ENCODE assay signal across 20 cellular contexts in genomic region chr2:229335877-229336346, GRCh38.
DNase-seq lines count a peak whose midpoint lies in the region; ATAC-seq, FAIRE-seq and TF ChIP-seq lines count a peak whose summit lies in the region.
"Had no signal": no experiment of that assay in that cellular context is flagged by ENCODE, and none has a peak within 500 bp of the region (broad histone marks: within the 10 kb centered on the region; RNA-seq: fewer than 3 reads in every experiment).

No MANE protein-coding gene starts in this region.

- DNase-seq in left ventricle myocardium superior (peak; percentile 32), left cardiac atrium (no peak), hepatic stellate cell (ENCODE audit: low spot score) (peak; percentile 17), urothelium cell line (ENCODE audit: low spot score) (no peak), OCI-M1 (lab: John Stamatoyannopoulos, UW) (no peak), GM10266 (ENCODE audit: extremely low spot score) (no peak), progenitor cell of endocrine pancreas (ENCODE audit: low spot score, unreplicated experiment) (no peak)
- DNase-seq: ACHN; activated CD4-positive, alpha-beta T cell treated with anti-CD3 and anti-CD28 coated beads, Interleukin-2, amount 10 ng/mL, durations not matched to agents 7 days and 5 days; activated gamma-delta T cell treated with Interleukin-2 at 50 U/mL for 16 hours; CD8-positive, alpha-beta T cell; DMS79 treated with DMSO at 0.1 percent for 48 hours; effector memory CD8-positive, alpha-beta T cell; GM23248; NCI-H187 treated with DMSO at 0.1 percent for 48 hours; NCI-H524 treated with DMSO at 0.1 percent for 48 hours; stimulated activated CD4-positive, alpha-beta T cell treated with anti-CD3 and anti-CD28 coated beads, Interleukin-2, amount 100 ng/mL, for 24 hours; stimulated activated naive CD8-positive, alpha-beta T cell treated with anti-CD3 and anti-CD28 coated beads, Interleukin-15, amount 100 ng/mL, for 72 hours had no signal

- no peaks in the 10 kb centered on the region for H3K4me1 Mint-ChIP-seq in progenitor cell of endocrine pancreas (ENCODE audit: low read depth)
- H3K4me1 Mint-ChIP-seq: activated CD4-positive, alpha-beta T cell treated with anti-CD3 and anti-CD28 coated beads, Interleukin-2, amount 10 ng/mL, durations not matched to agents 7 days and 5 days; stimulated activated naive CD8-positive, alpha-beta T cell treated with anti-CD3 and anti-CD28 coated beads, Interleukin-15, amount 100 ng/mL, for 72 hours had no signal

- TF ChIP-seq CTCF in VCaP (conservative IDR thresholded peaks at IDR 0.05), result no peak
- no peak for TF ChIP-seq CTCF in GM10266 (IDR thresholded peaks at IDR 0.05; ENCODE audit: control insufficient read depth, insufficient read depth, low read depth, missing control alignments)
- TF ChIP-seq CTCF in progenitor cell of endocrine pancreas (IDR thresholded peaks at IDR 0.05; ENCODE audit: unreplicated experiment), result no peak

- peak overlapping the region; percentile 23 for H3K27ac ChIP-seq in VCaP
- H3K27ac ChIP-seq: GM23248 had no signal

- ATAC-seq in left ventricle myocardium superior (peak; percentile 59), left cardiac atrium (no peak)
- ATAC-seq: CD8-positive, alpha-beta T cell; effector memory CD8-positive, alpha-beta T cell; stimulated activated naive CD8-positive, alpha-beta T cell treated with anti-CD3 and anti-CD28 coated beads, Interleukin-15, amount 100 ng/mL, for 72 hours had no signal

- intact Hi-C loops in left ventricle myocardium superior (cut with micrococcal nuclease) (no loop called here), left cardiac atrium (cut with DNase I) (no loop called here)

- H3K27me3 Mint-ChIP-seq in progenitor cell of endocrine pancreas, result peaks cover 2% of the 10 kb centered on the region
- H3K27me3 Mint-ChIP-seq: activated CD4-positive, alpha-beta T cell treated with anti-CD3 and anti-CD28 coated beads, Interleukin-2, amount 10 ng/mL, durations not matched to agents 7 days and 5 days; effector memory CD8-positive, alpha-beta T cell; stimulated activated naive CD8-positive, alpha-beta T cell treated with anti-CD3 and anti-CD28 coated beads, Interleukin-15, amount 100 ng/mL, for 72 hours had no signal

- H3K27ac Mint-ChIP-seq in progenitor cell of endocrine pancreas, result no peak overlapping the region
- H3K27ac Mint-ChIP-seq: activated CD4-positive, alpha-beta T cell treated with anti-CD3 and anti-CD28 coated beads, Interleukin-2, amount 10 ng/mL, durations not matched to agents 7 days and 5 days; CD8-positive, alpha-beta T cell; effector memory CD8-positive, alpha-beta T cell; stimulated activated naive CD8-positive, alpha-beta T cell treated with anti-CD3 and anti-CD28 coated beads, Interleukin-15, amount 100 ng/mL, for 72 hours had no signal

- no peak overlapping the region for H3K4me3 Mint-ChIP-seq in progenitor cell of endocrine pancreas (ENCODE audit: low read depth)
- H3K4me3 Mint-ChIP-seq: activated CD4-positive, alpha-beta T cell treated with anti-CD3 and anti-CD28 coated beads, Interleukin-2, amount 10 ng/mL, durations not matched to agents 7 days and 5 days; CD8-positive, alpha-beta T cell; effector memory CD8-positive, alpha-beta T cell; stimulated activated naive CD8-positive, alpha-beta T cell treated with anti-CD3 and anti-CD28 coated beads, Interleukin-15, amount 100 ng/mL, for 72 hours had no signal

- no peaks in the 10 kb centered on the region for H3K9me3 Mint-ChIP-seq in progenitor cell of endocrine pancreas (ENCODE audit: low read depth)
- H3K9me3 Mint-ChIP-seq: activated CD4-positive, alpha-beta T cell treated with anti-CD3 and anti-CD28 coated beads, Interleukin-2, amount 10 ng/mL, durations not matched to agents 7 days and 5 days; CD8-positive, alpha-beta T cell; stimulated activated naive CD8-positive, alpha-beta T cell treated with anti-CD3 and anti-CD28 coated beads, Interleukin-15, amount 100 ng/mL, for 72 hours had no signal

- peak; percentile 55 for FAIRE-seq in urothelium cell line (lab: Jason Lieb, UNC)
- FAIRE-seq: GM18507 had no signal

- H3K36me3 Mint-ChIP-seq in progenitor cell of endocrine pancreas (ENCODE audit: insufficient read depth), result no peaks in the 10 kb centered on the region
- H3K36me3 Mint-ChIP-seq: CD8-positive, alpha-beta T cell had no signal

Comparison
In these comparisons a context has a peak if more than half of its experiments do, and no peak if none do; other contexts are left out.
1. DNase-seq: peak in left ventricle myocardium superior (single experiment) and hepatic stellate cell (single experiment); none in left cardiac atrium (single experiment), urothelium cell line (single experiment), OCI-M1 (single experiment), GM10266 (single experiment) and progenitor cell of endocrine pancreas (single experiment).